8 cellular contexts compared by ENCODE assay signal in genomic region chr15:39919740-39920509, GRCh38. TPM values are rescaled to one million over a fixed set of nuclear protein-coding genes. Genes with fewer than 3 reads are reported as not detected.
DNase-seq lines count a peak whose midpoint lies in the region; ATAC-seq and TF ChIP-seq lines count a peak whose summit lies in the region.

GPR176 (minus strand) TSS chr15:39920266; CDS start chr15:39920026, 240 bp downstream.

- no peaks in the 10 kb centered on the region for H3K36me3 Mint-ChIP-seq in activated CD4-positive, alpha-beta T cell treated with anti-CD3 and anti-CD28 coated beads, Interleukin-2, amount 10 ng/mL, durations not matched to agents 24 days and 14 days (ENCODE audit: low read depth)

- H3K4me1 Mint-ChIP-seq in activated CD4-positive, alpha-beta T cell treated with anti-CD3 and anti-CD28 coated beads, Interleukin-2, amount 10 ng/mL, durations not matched to agents 24 days and 14 days = peaks cover 17% of the 10 kb centered on the region

- ATAC-seq in left colon = peak; percentile 46
- no peak for ATAC-seq in HG02798 (IDR thresholded peaks at IDR 0.05; ENCODE audit: poor library complexity, unreplicated experiment)

- intact Hi-C loops in activated CD4-positive, alpha-beta T cell treated with anti-CD3 and anti-CD28 coated beads, Interleukin-2, amount 10 ng/mL, durations not matched to agents 24 days and 14 days (cut with micrococcal nuclease) = no loop called here
- intact Hi-C loops in dorsolateral prefrontal cortex (cut with DNase I) = loop anchor here (1.0 to 5.0 kb wide), 4 partner anchors 14 to 138 kb away; partner anchors contain the start of genes EIF2AK4 (in 1 of the 2) and FSIP1 (in 1 of the 2)
- intact Hi-C loops in left colon (cut with DNase I, micrococcal nuclease) = no loop called here

- H3K27ac Mint-ChIP-seq in activated CD4-positive, alpha-beta T cell treated with anti-CD3 and anti-CD28 coated beads, Interleukin-2, amount 10 ng/mL, durations not matched to agents 24 days and 14 days = peak within 1 kb of the TSS; percentile 78

- peak within 1 kb of the TSS; percentile 57 for H3K4me3 ChIP-seq in Jurkat, Clone E6-1 (ENCODE audit: low read length)
- peak within 1 kb of the TSS; percentile 46 to 92 (median 82) for H3K4me3 ChIP-seq in dorsolateral prefrontal cortex

- TF ChIP-seq CTCF in 22Rv1 (IDR thresholded peaks at IDR 0.05) (no peak), GM13977 (IDR thresholded peaks at IDR 0.05; ENCODE audit: extremely low read depth, insufficient read depth, missing control alignments) (no peak), dorsolateral prefrontal cortex (IDR thresholded peaks at IDR 0.05 in 54 of 56, conservative IDR thresholded peaks at IDR 0.05 in 2 of 56; ENCODE audit: low read depth in 1 of 56, partially characterized antibody in 56 of 56) (no peak)

- H3K27me3 Mint-ChIP-seq in activated CD4-positive, alpha-beta T cell treated with anti-CD3 and anti-CD28 coated beads, Interleukin-2, amount 10 ng/mL, durations not matched to agents 24 days and 14 days = peaks cover 30% of the 10 kb centered on the region

- peak; percentile 46 for DNase-seq in GM13977 (ENCODE audit: low spot score)
- DNase-seq in Jurkat, Clone E6-1 (ENCODE audit: low read depth, low spot score) = no peak
- peak; percentile 79 for DNase-seq in activated CD4-positive, alpha-beta T cell treated with anti-CD3 and anti-CD28 coated beads, Interleukin-2, amount 10 ng/mL, durations not matched to agents 24 days and 14 days
- peak in 6 of 10 donors; percentile 14 to 72 (median 56) for DNase-seq in dorsolateral prefrontal cortex
- peak; percentile 35 to 39 for DNase-seq in left colon
- DNase-seq in stimulated activated CD4-positive, alpha-beta T cell treated with anti-CD3 and anti-CD28 coated beads, Interleukin-4, amount 100 ng/mL, for 24 hours = peak; percentile 12

- H3K27ac ChIP-seq in 22Rv1 (peak within 1 kb of the TSS; percentile 36), dorsolateral prefrontal cortex (peak within 1 kb of the TSS; percentile 48 to 95 (median 84))

- peak within 1 kb of the TSS; percentile 89 for H3K4me3 Mint-ChIP-seq in activated CD4-positive, alpha-beta T cell treated with anti-CD3 and anti-CD28 coated beads, Interleukin-2, amount 10 ng/mL, durations not matched to agents 24 days and 14 days

- peaks cover 10% of the 10 kb centered on the region for H3K9me3 Mint-ChIP-seq in activated CD4-positive, alpha-beta T cell treated with anti-CD3 and anti-CD28 coated beads, Interleukin-2, amount 10 ng/mL, durations not matched to agents 24 days and 14 days

- H3K27me3 ChIP-seq in dorsolateral prefrontal cortex = no peaks in the 10 kb centered on the region

- in situ Hi-C loops in GM13977 (cut with MboI; ENCODE audit: low pct_unique_long_range_greater_than_20kb, low sequenced_read_pairs, unreplicated experiment) = no loop called here

RNA-seq across cellular contexts. Expression of gene GPR176, which starts in this region (rescaled TPM):
- 1.4 TPM for polyA plus RNA-seq in Jurkat, Clone E6-1 (2012; ENCODE audit: insufficient read depth, insufficient read length)
- total RNA-seq in activated CD4-positive, alpha-beta T cell treated with anti-CD3 and anti-CD28 coated beads, Interleukin-2, amount 10 ng/mL, durations not matched to agents 24 days and 14 days = 0.14 and 0.33 TPM in 2 replicates
- total RNA-seq in dorsolateral prefrontal cortex = 10 to 100 TPM in 119 of 120 experiments, 1 to 10 TPM in 1; 9.0 to 46.6 (median 29.5) TPM
- total RNA-seq in left colon = 1 to 10 TPM in 1 of 2 donors, under 1 TPM in 1; 0.85 to 1.5 TPM

Comparison
In these comparisons a context has a peak if more than half of its experiments do, and no peak if none do; other contexts are left out.
1. Peak in DNase-seq in activated CD4-positive, alpha-beta T cell treated with anti-CD3 and anti-CD28 coated beads, Interleukin-2, amount 10 ng/mL, durations not matched to agents 24 days and 14 days; RNA of the gene not detected or under 1 TPM.
2. intact Hi-C loops: an anchor here in dorsolateral prefrontal cortex (1.0 to 5.0 kb wide); none called in activated CD4-positive, alpha-beta T cell treated with anti-CD3 and anti-CD28 coated beads, Interleukin-2, amount 10 ng/mL, durations not matched to agents 24 days and 14 days and left colon.